25 cellular contexts compared by ENCODE assay signal in genomic region chr7:24824400-24824799, GRCh38.
DNase-seq lines count a peak whose midpoint lies in the region; ATAC-seq and TF ChIP-seq lines count a peak whose summit lies in the region.
"Had no signal": no experiment of that assay in that cellular context is flagged by ENCODE, and none has a peak within 500 bp of the region (broad histone marks: within the 10 kb centered on the region; RNA-seq: fewer than 3 reads in every experiment).

No MANE protein-coding gene starts in this region.

- H3K4me1 Mint-ChIP-seq in CD4-positive, alpha-beta memory T cell, result peaks cover 60 to 85% (median 77%) of the 10 kb centered on the region in 4 donors
- peaks cover 67% of the 10 kb centered on the region for H3K4me1 Mint-ChIP-seq in central memory CD8-positive, alpha-beta T cell
- H3K4me1 Mint-ChIP-seq in naive thymus-derived CD8-positive, alpha-beta T cell, result peaks cover 31 to 73% (median 57%) of the 10 kb centered on the region in 4 donors

- ATAC-seq in IMR-90 (ENCODE audit: low read depth) (no peak), GM19397 (IDR thresholded peaks at IDR 0.05; ENCODE audit: unreplicated experiment) (no peak), esophagus mucosa (no peak)
- ATAC-seq in central memory CD8-positive, alpha-beta T cell (replicated peaks; ENCODE audit: extremely low read depth, poor library complexity, severe bottlenecking), result no peak
- ATAC-seq in naive thymus-derived CD8-positive, alpha-beta T cell, result no peak
- ATAC-seq: activated naive CD8-positive, alpha-beta T cell treated with anti-CD3 and anti-CD28 coated beads, Interleukin-2, amount 50 U/mL, for 24 hours; activated T-cell treated with anti-CD3 and anti-CD28 coated beads, Interleukin-2, amount 50 U/mL, for 72 hours; left lobe of liver; mucosa of descending colon; stimulated activated effector memory CD8-positive, alpha-beta T cell treated with anti-CD3 and anti-CD28 coated beads, Interleukin-12 subunit alpha, Interleukin-12 subunit beta, amount 100 ng/mL, for 72 hours had no signal

- POLR2A ChIA-PET in CD4-positive, alpha-beta memory T cell (lab: Charles Lee; ENCODE audit: partially characterized antibody), result interaction anchor here (0.7 to 3.5 kb wide), 2 partner anchors 156 to 246 kb away, joined by 5 to 38 read pairs; partner anchors contain the start of gene OSBPL3
- POLR2A ChIA-PET in IMR-90 (lab: Charles Lee; ENCODE audit: unreplicated experiment), result no interaction called here
- POLR2A ChIA-PET in naive thymus-derived CD8-positive, alpha-beta T cell (lab: Charles Lee), result no interaction called here

- CTCF ChIA-PET in CD4-positive, alpha-beta memory T cell (lab: Charles Lee; ENCODE audit: partially characterized antibody), result interaction anchor here (1.7 to 3.3 kb wide), 5 partner anchors 12 to 274 kb away, joined by 4 to 18 read pairs (median 12); no protein-coding TSS in a partner anchor
- CTCF ChIA-PET in IMR-90 (lab: Yijun Ruan, JAX), result no interaction called here

- no peak overlapping the region for H2BK120ac ChIP-seq in IMR-90 (ENCODE audit: low read depth, low read length)

- H3K4me3 Mint-ChIP-seq in CD4-positive, alpha-beta memory T cell, result peak overlapping the region in 5 of 8 donors; percentile 4 to 89 (median 76)
- no peak overlapping the region for H3K4me3 Mint-ChIP-seq in central memory CD8-positive, alpha-beta T cell
- H3K4me3 Mint-ChIP-seq in naive thymus-derived CD8-positive, alpha-beta T cell, result peak overlapping the region in 5 of 10 donors; percentile 1 to 62 (median 26)
- H3K4me3 Mint-ChIP-seq: activated naive CD8-positive, alpha-beta T cell treated with anti-CD3 and anti-CD28 coated beads, Interleukin-2, amount 50 U/mL, for 24 hours; activated T-cell treated with anti-CD3 and anti-CD28 coated beads, Interleukin-2, amount 50 U/mL, for 72 hours; stimulated activated effector memory CD8-positive, alpha-beta T cell treated with anti-CD3 and anti-CD28 coated beads, Interleukin-12 subunit alpha, Interleukin-12 subunit beta, amount 100 ng/mL, for 72 hours had no signal

- no peak overlapping the region for H2AK5ac ChIP-seq in IMR-90 (ENCODE audit: low read depth, low read length)

- no peak overlapping the region for H2AFZ ChIP-seq in IMR-90 (replicated peaks; ENCODE audit: low read length, poor library complexity)

- dilution Hi-C loops in IMR-90 (cut with HindIII; ENCODE audit: low sequenced_read_pairs, unreplicated experiment), result loop anchor here (25.0 kb wide), 1 partner anchor 263 kb away; no protein-coding TSS in a partner anchor

- no peak for TF ChIP-seq RAD21 in IMR-90 (IDR thresholded peaks at IDR 0.05; ENCODE audit: low read length)

- no peak overlapping the region for H3K4me3 ChIP-seq in CD4-positive, alpha-beta memory T cell (ENCODE audit: low read length in 2 of 2)
- no peak overlapping the region for H3K4me3 ChIP-seq in IMR-90 (ENCODE audit: insufficient read depth, low read depth, low read length)
- H3K4me3 ChIP-seq: mucosa of descending colon, thyroid gland had no signal

- no peak for TF ChIP-seq POLR2A in IMR-90 (IDR thresholded peaks at IDR 0.05; ENCODE audit: low read depth, low read length)

- H3K27me3 Mint-ChIP-seq in CD4-positive, alpha-beta memory T cell, result no peaks in the 10 kb centered on the region
- H3K27me3 Mint-ChIP-seq in central memory CD8-positive, alpha-beta T cell, result no peaks in the 10 kb centered on the region
- H3K27me3 Mint-ChIP-seq in naive thymus-derived CD8-positive, alpha-beta T cell, result no peaks in the 10 kb centered on the region
- H3K27me3 Mint-ChIP-seq: activated naive CD8-positive, alpha-beta T cell treated with anti-CD3 and anti-CD28 coated beads, Interleukin-2, amount 50 U/mL, for 24 hours had no signal

- H3K27ac ChIP-seq in CD4-positive, alpha-beta memory T cell (ENCODE audit: low read depth, low read length), result no peak overlapping the region
- H3K27ac ChIP-seq in IMR-90 (ENCODE audit: insufficient read depth, low read length), result peak overlapping the region; percentile 17; the same call in 1 of the 2 replicates
- H3K27ac ChIP-seq: brain microvascular endothelial cell, thyroid gland, VCaP had no signal

- peaks cover 23% of the 10 kb centered on the region for H3K9me1 ChIP-seq in IMR-90 (ENCODE audit: insufficient read depth, low read length)

- H3K9me3 ChIP-seq in CD4-positive, alpha-beta memory T cell (ENCODE audit: control insufficient read depth in 1 of 2, low read length in 2 of 2), result no peaks in the 10 kb centered on the region
- no peaks in the 10 kb centered on the region for H3K9me3 ChIP-seq in IMR-90 (ENCODE audit: control insufficient read depth, insufficient read depth, low read length)
- H3K9me3 ChIP-seq: mucosa of descending colon, thyroid gland had no signal

- peaks cover 78% of the 10 kb centered on the region for H3K4me1 ChIP-seq in CD4-positive, alpha-beta memory T cell (ENCODE audit: insufficient read depth, low read length)
- H3K4me1 ChIP-seq in IMR-90 (ENCODE audit: control insufficient read depth, insufficient read depth, low read length), result peaks cover 29% of the 10 kb centered on the region

- H3K4ac ChIP-seq in IMR-90 (ENCODE audit: low read depth, low read length), result peak overlapping the region; percentile 64; the same call in 1 of the 2 replicates

- peaks cover 0 to 34% of the 10 kb centered on the region in 2 experiments; a peak in 2 of 4 replicates for H3K79me1 ChIP-seq in IMR-90 (ENCODE audit: low read depth in 1 of 2, low read length in 2 of 2)

- TF ChIP-seq CTCF in IMR-90 (conservative IDR thresholded peaks at IDR 0.05; ENCODE audit: low read depth, low read length), result no peak
- no peak for TF ChIP-seq CTCF in GM20000 (IDR thresholded peaks at IDR 0.05; ENCODE audit: extremely low read depth, missing control alignments)

- no peak overlapping the region for H2BK15ac ChIP-seq in IMR-90 (ENCODE audit: low read depth, low read length)

- H2BK5ac ChIP-seq in IMR-90 (ENCODE audit: low read depth, low read length, poor library complexity, severe bottlenecking), result no peak overlapping the region

- H4K8ac ChIP-seq in IMR-90 (ENCODE audit: low read depth in 2 of 2, low read length in 2 of 2), result peak overlapping the region in 1 of 2 experiments; percentile 37; a peak in 1 of 4 replicates

- no peak overlapping the region for H3K56ac ChIP-seq in IMR-90 (ENCODE audit: extremely low read depth, insufficient read depth, low read length)

- H3K18ac ChIP-seq in IMR-90 (ENCODE audit: low read depth, low read length), result no peak overlapping the region

- H3K27ac Mint-ChIP-seq in CD4-positive, alpha-beta memory T cell, result peak overlapping the region; percentile 85 to 95 (median 90)
- H3K27ac Mint-ChIP-seq in central memory CD8-positive, alpha-beta T cell (ENCODE audit: low read depth), result peak overlapping the region; percentile 75
- peak overlapping the region in 7 of 10 donors; percentile 0 to 90 (median 21) for H3K27ac Mint-ChIP-seq in naive thymus-derived CD8-positive, alpha-beta T cell
- H3K27ac Mint-ChIP-seq: activated naive CD8-positive, alpha-beta T cell treated with anti-CD3 and anti-CD28 coated beads, Interleukin-2, amount 50 U/mL, for 24 hours; activated T-cell treated with anti-CD3 and anti-CD28 coated beads, Interleukin-2, amount 50 U/mL, for 72 hours had no signal

- H4K5ac ChIP-seq in IMR-90 (ENCODE audit: low read depth, low read length), result no peak overlapping the region

- H3K23ac ChIP-seq in IMR-90 (ENCODE audit: low read depth, low read length), result no peak overlapping the region

- intact Hi-C loops in CD4-positive, alpha-beta memory T cell (cut with micrococcal nuclease), result loop anchor here (5.0 kb wide), 1 partner anchor 252 kb away; the partner anchor contains the start of gene PALS2
- intact Hi-C loops in IMR-90 (cut with micrococcal nuclease), result no loop called here

- no peak for DNase-seq in CD4-positive, alpha-beta memory T cell
- no peak for DNase-seq in IMR-90
- DNase-seq in central memory CD8-positive, alpha-beta T cell (ENCODE audit: low spot score in 2 of 2), result no peak
- DNase-seq in naive thymus-derived CD8-positive, alpha-beta T cell, result no peak
- no peak for DNase-seq in retina
- no peak for DNase-seq in GM20000 (ENCODE audit: low spot score)
- DNase-seq: activated CD8-positive, alpha-beta memory T cell treated with anti-CD3 and anti-CD28 coated beads for 24 hours; activated naive CD8-positive, alpha-beta T cell treated with anti-CD3 and anti-CD28 coated beads, Interleukin-2, amount 50 U/mL, for 24 hours; activated T-cell treated with anti-CD3 and anti-CD28 coated beads, Interleukin-2, amount 50 U/mL, for 72 hours; brain microvascular endothelial cell; GOT3; Kasumi-1; mucosa of descending colon; NCI-H1105 treated with DMSO at 0.1 percent for 48 hours; NCI-H2107; NCI-H510A treated with DMSO at 0.1 percent for 48 hours; right cardiac atrium; Right ventricle myocardium superior; T-helper 1 cell; thyroid gland had no signal

- no peak overlapping the region; the same call in 1 of the 2 replicates for H3K4me2 ChIP-seq in IMR-90 (ENCODE audit: low read depth, low read length)

- H3K36me3 ChIP-seq in CD4-positive, alpha-beta memory T cell (ENCODE audit: insufficient read depth, low read length), result no peaks in the 10 kb centered on the region
- 0 out of 2 replicates have a peak, but pooled peaks cover 2% of the 10 kb centered on the region for H3K36me3 ChIP-seq in IMR-90 (ENCODE audit: control insufficient read depth, insufficient read depth, low read length)
- H3K36me3 ChIP-seq: brain microvascular endothelial cell, thyroid gland had no signal

- no CpG with 5 or more reads among the region's 3 CpGs for whole genome bisulfite sequencing in IMR-90 (ENCODE audit: extremely low coverage in 2 of 2, insufficient read length in 1 of 2), 2 experiments

- H4K91ac ChIP-seq in IMR-90 (ENCODE audit: insufficient read depth, low read depth, low read length), result no peak overlapping the region

- H4K20me1 ChIP-seq in IMR-90 (ENCODE audit: insufficient read depth, low read length), result no peaks in the 10 kb centered on the region

- H3K14ac ChIP-seq in IMR-90 (replicated peaks; ENCODE audit: low read depth, low read length), result 0 out of 2 replicates have a peak overlapping the region, but pooled peaks have one; percentile 24

- peaks cover 7 to 26% of the 10 kb centered on the region in 2 donors for H3K36me3 Mint-ChIP-seq in CD4-positive, alpha-beta memory T cell
- peaks cover 15% of the 10 kb centered on the region for H3K36me3 Mint-ChIP-seq in central memory CD8-positive, alpha-beta T cell (ENCODE audit: insufficient read depth)
- H3K36me3 Mint-ChIP-seq in naive thymus-derived CD8-positive, alpha-beta T cell, result no peaks in the 10 kb centered on the region

- in situ Hi-C loops in IMR-90 (cut with MboI; ENCODE audit: low sequenced_read_pairs), result no loop called here

- no peaks in the 10 kb centered on the region for H3K9me3 Mint-ChIP-seq in CD4-positive, alpha-beta memory T cell
- H3K9me3 Mint-ChIP-seq in central memory CD8-positive, alpha-beta T cell, result no peaks in the 10 kb centered on the region
- no peaks in the 10 kb centered on the region for H3K9me3 Mint-ChIP-seq in naive thymus-derived CD8-positive, alpha-beta T cell
- H3K9me3 Mint-ChIP-seq: activated naive CD8-positive, alpha-beta T cell treated with anti-CD3 and anti-CD28 coated beads, Interleukin-2, amount 50 U/mL, for 24 hours; activated T-cell treated with anti-CD3 and anti-CD28 coated beads, Interleukin-2, amount 50 U/mL, for 72 hours; stimulated activated effector memory CD8-positive, alpha-beta T cell treated with anti-CD3 and anti-CD28 coated beads, Interleukin-12 subunit alpha, Interleukin-12 subunit beta, amount 100 ng/mL, for 72 hours had no signal

- no TSS peak for BruUV-seq in IMR-90 (replicated peaks; lab: Mats Ljungman, UMichigan)

- H3K9ac ChIP-seq in IMR-90 (ENCODE audit: low read depth, low read length), result no peak overlapping the region

- H2AK9ac ChIP-seq in IMR-90 (replicated peaks; ENCODE audit: low read depth, low read length, poor library complexity), result no peak overlapping the region

- H3K27me3 ChIP-seq in CD4-positive, alpha-beta memory T cell (ENCODE audit: insufficient read depth, low read length), result no peaks in the 10 kb centered on the region
- no peaks in the 10 kb centered on the region for H3K27me3 ChIP-seq in IMR-90 (ENCODE audit: control insufficient read depth, insufficient read depth, low read length)
- H3K27me3 ChIP-seq: brain microvascular endothelial cell, thyroid gland had no signal

- H2BK20ac ChIP-seq in IMR-90 (ENCODE audit: low read depth, low read length), result no peak overlapping the region

Comparison
In these comparisons a context has a peak if more than half of its experiments do, and no peak if none do; other contexts are left out.
1. H3K27ac Mint-ChIP-seq: peak in every context shown above with its lines; median percentile 90 in CD4-positive, alpha-beta memory T cell; 75 in central memory CD8-positive, alpha-beta T cell; 21 in naive thymus-derived CD8-positive, alpha-beta T cell.